ENCODE assay signal across 16 cellular contexts in the genomic region with DNA sequence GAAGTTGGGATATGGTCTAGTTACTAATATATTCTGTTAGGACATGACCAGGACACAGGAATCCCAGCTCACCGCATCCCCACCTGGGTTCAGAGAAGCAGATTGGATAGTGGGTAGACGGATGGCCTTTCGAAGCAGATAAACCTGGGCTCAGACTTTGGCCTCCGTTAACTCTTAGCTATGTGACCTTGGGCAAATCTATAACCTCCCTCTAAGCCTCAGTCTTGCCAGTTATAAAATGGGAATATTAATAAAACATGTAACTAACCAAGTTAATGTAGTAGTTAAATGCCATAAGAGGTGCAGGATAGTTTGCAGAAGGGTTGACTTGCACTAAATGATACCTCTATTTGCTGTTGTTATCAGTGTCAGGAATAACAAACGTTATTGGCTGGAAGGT.
DNase-seq lines count a peak whose midpoint lies in the region; ATAC-seq and TF ChIP-seq lines count a peak whose summit lies in the region.
"Had no signal": no experiment of that assay in that cellular context is flagged by ENCODE, and none has a peak within 500 bp of the region (broad histone marks: within the 10 kb centered on the region; RNA-seq: fewer than 3 reads in every experiment).

No MANE protein-coding gene starts in this region.

- H3K36me3 ChIP-seq in OCI-LY3 (replicated peaks; ENCODE audit: low read depth, low read length) (no peaks in the 10 kb centered on the region), hepatocyte (replicated peaks; ENCODE audit: insufficient read depth, low read depth) (no peaks in the 10 kb centered on the region), sigmoid colon (no peaks in the 10 kb centered on the region), vagina (no peaks in the 10 kb centered on the region)
- H3K36me3 ChIP-seq: cardiac muscle cell, SJCRH30 had no signal

- H3K27ac Mint-ChIP-seq in natural killer cell treated with Interleukin-12 subunit alpha and Interleukin-12 subunit beta and Interleukin-15 and Interleukin-18, amount 100 ng/mL, for 72 hours = no peak overlapping the region
- H3K27ac Mint-ChIP-seq: activated T-helper 2 cell treated with anti-CD3 and anti-CD28 coated beads, Interferon-gamma antibody, Interleukin-2, Interleukin-4, amounts not matched to agents 10 μg/mL and 5 μg/mL and 100 μg/mL, durations not matched to agents 14 hours and 24 hours and 36 hours had no signal

- H3K27ac ChIP-seq in C4-2B (peak overlapping the region; percentile 67), OCI-LY3 (ENCODE audit: low read length) (no peak overlapping the region), hepatocyte (peak overlapping the region; percentile 76), sigmoid colon (peak overlapping the region; percentile 51 to 65 (median 60)), vagina (no peak overlapping the region)
- H3K27ac ChIP-seq: cardiac muscle cell, SJCRH30 had no signal

- intact Hi-C loops in sigmoid colon (cut with DNase I) = loop anchor here (5.0 to 10.0 kb wide), 2 partner anchors 132 to 160 kb away; a partner anchor contains a TSS
- intact Hi-C loops in vagina (cut with DNase I) = no loop called here

- DNase-seq in hepatocyte (ENCODE audit: low spot score) = no peak
- DNase-seq in sigmoid colon = no peak
- no peak for DNase-seq in dedifferentiated amniotic fluid mesenchymal stem cell (ENCODE audit: extremely low spot score)
- DNase-seq in natural killer cell treated with Interleukin-12 subunit alpha and Interleukin-12 subunit beta and Interleukin-15 and Interleukin-18, amount 100 ng/mL, for 72 hours (ENCODE audit: low spot score) = no peak
- DNase-seq in vagina (ENCODE audit: extremely low spot score in 2 of 2) = no peak
- DNase-seq: NCI-H187 treated with DMSO at 0.1 percent for 48 hours; NCI-H446; nephron progenitor cell; SJCRH30; stimulated activated CD4-positive, alpha-beta T cell treated with anti-CD3 and anti-CD28 coated beads, Interleukin-1b, Interleukin-23, amount 100 ng/mL, for 48 hours had no signal

- no peaks in the 10 kb centered on the region for H3K79me2 ChIP-seq in OCI-LY3 (ENCODE audit: low read length)
- no peaks in the 10 kb centered on the region for H3K79me2 ChIP-seq in hepatocyte

- H3K9me3 ChIP-seq in OCI-LY3 (ENCODE audit: insufficient read depth, low read length) = no peaks in the 10 kb centered on the region
- no peaks in the 10 kb centered on the region for H3K9me3 ChIP-seq in hepatocyte (ENCODE audit: low read depth)
- no peaks in the 10 kb centered on the region for H3K9me3 ChIP-seq in sigmoid colon
- no peaks in the 10 kb centered on the region for H3K9me3 ChIP-seq in vagina
- H3K9me3 ChIP-seq: SJCRH30 had no signal

- peaks cover 0 to 8% of the 10 kb centered on the region in 2 donors for H3K27me3 Mint-ChIP-seq in natural killer cell treated with Interleukin-12 subunit alpha and Interleukin-12 subunit beta and Interleukin-15 and Interleukin-18, amount 100 ng/mL, for 72 hours

- no peaks in the 10 kb centered on the region for H3K9me2 ChIP-seq in hepatocyte (replicated peaks; ENCODE audit: insufficient read depth)

- TF ChIP-seq CTCF in C4-2B (conservative IDR thresholded peaks at IDR 0.05) = no peak
- TF ChIP-seq CTCF in OCI-LY3 (IDR thresholded peaks at IDR 0.05; ENCODE audit: low read depth, low read length) = no peak
- no peak for TF ChIP-seq CTCF in hepatocyte (IDR thresholded peaks at IDR 0.05; ENCODE audit: poor library complexity)
- no peak for TF ChIP-seq CTCF in sigmoid colon (IDR thresholded peaks at IDR 0.05)
- TF ChIP-seq CTCF in vagina (IDR thresholded peaks at IDR 0.05) = no peak

- H3K36me3 Mint-ChIP-seq in natural killer cell treated with Interleukin-12 subunit alpha and Interleukin-12 subunit beta and Interleukin-15 and Interleukin-18, amount 100 ng/mL, for 72 hours = no peaks in the 10 kb centered on the region

- 79% methylated on average over 5 of the region's 5 CpGs for WGBS in hepatocyte (ENCODE audit: low lambda C conversion rate, missing lambda C conversion rate)
- 69 to 86% methylated on average over 5 of the region's 5 CpGs for WGBS in sigmoid colon, 2 donors

- H3K9me3 Mint-ChIP-seq in natural killer cell treated with Interleukin-12 subunit alpha and Interleukin-12 subunit beta and Interleukin-15 and Interleukin-18, amount 100 ng/mL, for 72 hours = no peaks in the 10 kb centered on the region
- H3K9me3 Mint-ChIP-seq: activated T-helper 2 cell treated with anti-CD3 and anti-CD28 coated beads, Interferon-gamma antibody, Interleukin-2, Interleukin-4, amounts not matched to agents 10 μg/mL and 5 μg/mL and 100 μg/mL, durations not matched to agents 14 hours and 24 hours and 36 hours had no signal

- H3K27me3 ChIP-seq in OCI-LY3 (ENCODE audit: low read depth, low read length) (no peaks in the 10 kb centered on the region), hepatocyte (no peaks in the 10 kb centered on the region), sigmoid colon (no peaks in the 10 kb centered on the region), vagina (no peaks in the 10 kb centered on the region)
- H3K27me3 ChIP-seq: cardiac muscle cell had no signal

- TF ChIP-seq POLR2A in sigmoid colon (IDR thresholded peaks at IDR 0.05) (no peak), vagina (IDR thresholded peaks at IDR 0.05) (no peak)

- H2AFZ ChIP-seq in OCI-LY3 (ENCODE audit: low read depth, low read length) (peak overlapping the region; percentile 79; the same call in 1 of the 2 replicates), hepatocyte (no peak overlapping the region)

- H3K4me3 ChIP-seq in OCI-LY3 (ENCODE audit: low read length) = peak overlapping the region; percentile 61
- H3K4me3 ChIP-seq in hepatocyte = no peak overlapping the region
- H3K4me3 ChIP-seq in sigmoid colon = peak overlapping the region in 2 of 4 donors; percentile 1 to 19
- no peak overlapping the region for H3K4me3 ChIP-seq in vagina
- H3K4me3 ChIP-seq: cardiac muscle cell, SJCRH30 had no signal

- H3K4me1 ChIP-seq in OCI-LY3 (ENCODE audit: low read length) (no peaks in the 10 kb centered on the region), hepatocyte (ENCODE audit: insufficient read depth) (peaks cover 56% of the 10 kb centered on the region), sigmoid colon (peaks cover 0 to 79% (median 68%) of the 10 kb centered on the region in 4 donors), vagina (peaks cover 16% of the 10 kb centered on the region)
- H3K4me1 ChIP-seq: SJCRH30 had no signal

- H4K20me1 ChIP-seq in OCI-LY3 (ENCODE audit: insufficient read depth, low read length) (no peaks in the 10 kb centered on the region), hepatocyte (ENCODE audit: insufficient read depth, poor library complexity, severe bottlenecking) (no peaks in the 10 kb centered on the region)

- H3K4me2 ChIP-seq in OCI-LY3 (ENCODE audit: low read length) (peak overlapping the region; percentile 61), hepatocyte (peak overlapping the region; percentile 40)

- H3K4me3 Mint-ChIP-seq in natural killer cell treated with Interleukin-12 subunit alpha and Interleukin-12 subunit beta and Interleukin-15 and Interleukin-18, amount 100 ng/mL, for 72 hours = no peak overlapping the region
- H3K4me3 Mint-ChIP-seq: nephron progenitor cell had no signal

- H3K9ac ChIP-seq in OCI-LY3 (ENCODE audit: low read length) = no peak overlapping the region

- TF ChIP-seq EP300 in sigmoid colon (IDR thresholded peaks at IDR 0.05) = no peak

- peaks cover 0 to 5% of the 10 kb centered on the region in 2 donors for H3K4me1 Mint-ChIP-seq in natural killer cell treated with Interleukin-12 subunit alpha and Interleukin-12 subunit beta and Interleukin-15 and Interleukin-18, amount 100 ng/mL, for 72 hours (ENCODE audit: low read depth in 2 of 2)

- no peak for ATAC-seq in natural killer cell treated with Interleukin-12 subunit alpha and Interleukin-12 subunit beta and Interleukin-15 and Interleukin-18, amount 100 ng/mL, for 72 hours
- ATAC-seq in HG03469 (IDR thresholded peaks at IDR 0.05; ENCODE audit: unreplicated experiment) = no peak
- ATAC-seq: activated CD4-positive, CD25-positive, alpha-beta regulatory T cell treated with anti-CD3 and anti-CD28 coated beads, Interleukin-2, amount 50 U/mL, for 24 hours had no signal

Comparison
In these comparisons a context has a peak if more than half of its experiments do, and no peak if none do; other contexts are left out.
1. H3K27ac ChIP-seq: peak in C4-2B (single experiment), hepatocyte (single experiment) and sigmoid colon (4 of 4); none in OCI-LY3 (single experiment) and vagina (single experiment).